Comparison of ENCODE assay signal across 1 cellular context in genomic region chr9:95935861-95936578, GRCh38.
TF ChIP-seq lines count a peak whose summit lies in the region.

No MANE protein-coding gene starts in this region.

TF ChIP-seq in WTC11, 78 proteins besides CTCF, POLR2A, EP300 and RAD21 (continued from another document):
- TF ChIP-seq, protein P1, sequence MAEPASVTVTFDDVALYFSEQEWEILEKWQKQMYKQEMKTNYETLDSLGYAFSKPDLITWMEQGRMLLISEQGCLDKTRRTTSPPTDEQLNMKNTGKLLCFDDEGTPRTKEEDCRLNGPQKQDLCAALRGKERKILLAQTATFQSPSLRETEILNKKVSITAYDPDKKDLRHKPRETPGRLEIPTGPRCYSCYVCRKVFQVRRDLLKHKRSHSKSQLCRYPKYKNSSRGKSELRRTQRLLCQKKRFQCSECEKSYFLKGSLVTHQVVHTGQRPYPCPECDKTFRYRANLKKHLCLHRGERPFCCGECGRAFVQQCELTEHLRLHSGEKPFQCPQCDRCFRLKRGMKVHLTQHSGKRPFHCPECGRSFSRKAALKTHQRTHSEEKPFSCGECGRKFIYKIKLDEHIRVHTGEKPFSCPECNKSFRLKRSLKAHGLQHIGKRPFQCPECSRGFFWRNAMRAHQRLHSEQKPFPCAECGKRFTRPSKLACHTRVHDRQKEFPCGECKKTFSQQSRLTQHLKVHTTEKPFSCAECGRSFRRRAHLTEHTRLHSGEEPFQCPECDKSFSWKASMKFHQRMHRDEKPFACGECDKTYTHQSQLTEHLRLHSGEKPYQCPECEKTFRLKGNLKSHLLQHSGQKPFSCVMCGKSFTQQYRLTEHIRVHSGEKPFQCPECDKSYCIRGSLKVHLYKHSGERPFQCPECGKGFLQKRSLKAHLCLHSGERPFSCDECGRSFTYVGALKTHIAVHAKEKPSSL (CRISPR knock-in tag; conservative IDR thresholded peaks at IDR 0.05): no peak
- TF ChIP-seq FOXK1 (CRISPR knock-in tag; IDR thresholded peaks at IDR 0.05): no peak
- TF ChIP-seq ZNF423 (CRISPR knock-in tag; IDR thresholded peaks at IDR 0.05): no peak
- TF ChIP-seq ELF4 (CRISPR knock-in tag; IDR thresholded peaks at IDR 0.05; ENCODE audit: low read depth): no peak
- TF ChIP-seq ZSCAN18 (CRISPR knock-in tag; IDR thresholded peaks at IDR 0.05): no peak
- no peak for TF ChIP-seq SOX15 (CRISPR knock-in tag; IDR thresholded peaks at IDR 0.05)
- no peak for TF ChIP-seq CREM (CRISPR knock-in tag; IDR thresholded peaks at IDR 0.05)
- TF ChIP-seq ZNF232 (CRISPR knock-in tag; IDR thresholded peaks at IDR 0.05): no peak
- no peak for TF ChIP-seq ZMAT4 (CRISPR knock-in tag; IDR thresholded peaks at IDR 0.05)
- TF ChIP-seq, protein P2, sequence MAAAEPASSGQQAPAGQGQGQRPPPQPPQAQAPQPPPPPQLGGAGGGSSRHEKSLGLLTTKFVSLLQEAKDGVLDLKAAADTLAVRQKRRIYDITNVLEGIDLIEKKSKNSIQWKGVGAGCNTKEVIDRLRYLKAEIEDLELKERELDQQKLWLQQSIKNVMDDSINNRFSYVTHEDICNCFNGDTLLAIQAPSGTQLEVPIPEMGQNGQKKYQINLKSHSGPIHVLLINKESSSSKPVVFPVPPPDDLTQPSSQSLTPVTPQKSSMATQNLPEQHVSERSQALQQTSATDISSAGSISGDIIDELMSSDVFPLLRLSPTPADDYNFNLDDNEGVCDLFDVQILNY (CRISPR knock-in tag; IDR thresholded peaks at IDR 0.05): no peak
- TF ChIP-seq NFE2L1 (CRISPR knock-in tag; IDR thresholded peaks at IDR 0.05): no peak
